27 cellular contexts compared by ENCODE assay signal in genomic region chr4:134720030-134720429, GRCh38.
"Had no signal": no experiment of that assay in that cellular context is flagged by ENCODE, and none has a peak within 500 bp of the region (broad histone marks: within the 10 kb centered on the region; RNA-seq: fewer than 3 reads in every experiment).

No MANE protein-coding gene starts in this region.

- H3K4me3 ChIP-seq: colonic mucosa, coronary artery, dorsolateral prefrontal cortex, esophagus muscularis mucosa, esophagus squamous epithelium, gastrocnemius medialis, gastroesophageal sphincter, heart left ventricle, heart right ventricle had no signal

- H3K36me3 ChIP-seq: colonic mucosa, esophagus muscularis mucosa, esophagus squamous epithelium, gastrocnemius medialis, gastroesophageal sphincter, heart left ventricle, heart right ventricle had no signal

- H3K9me3 ChIP-seq: colonic mucosa, gastrocnemius medialis had no signal

- ATAC-seq: effector memory CD8-positive, alpha-beta T cell; esophagus mucosa; foreskin keratinocyte; gastrocnemius medialis; gastroesophageal sphincter; heart left ventricle; heart right ventricle had no signal

- H3K4me1 ChIP-seq: colonic mucosa, esophagus muscularis mucosa, esophagus squamous epithelium, foreskin keratinocyte, gastrocnemius medialis, gastroesophageal sphincter, heart left ventricle, heart right ventricle had no signal

- FAIRE-seq: colon, endometrium, endothelial cell of umbilical vein, frontal cortex had no signal

- H3K27me3 ChIP-seq: colonic mucosa, dorsolateral prefrontal cortex, esophagus muscularis mucosa, esophagus squamous epithelium, foreskin keratinocyte, gastrocnemius medialis, gastroesophageal sphincter, heart left ventricle, heart right ventricle had no signal

- DNase-seq: colonic mucosa; cortex of kidney; dermis blood vessel endothelial cell; dorsolateral prefrontal cortex; effector CD4-positive, alpha-beta T cell; effector CD8-positive, alpha-beta T cell; effector memory CD8-positive, alpha-beta T cell; endodermal cell; erythroblast; esophagus squamous epithelium; foreskin fibroblast; foreskin keratinocyte; foreskin melanocyte; gastrocnemius medialis; glutamatergic neuron; head of caudate nucleus; heart left ventricle; heart right ventricle had no signal

- H3K27ac ChIP-seq: colonic mucosa, coronary artery, dorsolateral prefrontal cortex, epithelial cell of prostate, esophagus muscularis mucosa, esophagus squamous epithelium, foreskin keratinocyte, gastrocnemius medialis, gastroesophageal sphincter, heart left ventricle, heart right ventricle had no signal
